ENCODE assay signal across 2 cellular contexts in genomic region chr10:84214612-84215235, GRCh38.
A peak's percentile ranks its signal among the peaks of the same experiment; 100 is the strongest.
TF ChIP-seq lines count a peak whose summit lies in the region.

No MANE protein-coding gene starts in this region.

TF ChIP-seq in HCT116, 20 proteins besides CTCF, POLR2A, EP300 and RAD21:
- TF ChIP-seq SIN3A (IDR thresholded peaks at IDR 0.05; ENCODE audit: low read depth): no peak
- TF ChIP-seq ZBTB33 (IDR thresholded peaks at IDR 0.05; ENCODE audit: extremely low read depth, insufficient replicate concordance, low read length): no peak
- no peak for TF ChIP-seq EZH2 (IDR thresholded peaks at IDR 0.05)
- no peak for TF ChIP-seq ELF1 (IDR thresholded peaks at IDR 0.05; ENCODE audit: borderline replicate concordance, low read depth)
- TF ChIP-seq JUND (IDR thresholded peaks at IDR 0.05): no peak
- no peak for TF ChIP-seq TCF7L2 (IDR thresholded peaks at IDR 0.05; ENCODE audit: borderline replicate concordance, extremely low read depth, insufficient read depth, insufficient read length)
- no peak for TF ChIP-seq MAX (IDR thresholded peaks at IDR 0.05)
TF ChIP-seq in HCT116: peak in this region for 0.

TF ChIP-seq in HepG2, 621 proteins besides CTCF, POLR2A, EP300 and RAD21:
- no peak for TF ChIP-seq ARHGAP35 (CRISPR knock-in tag; IDR thresholded peaks at IDR 0.05; ENCODE audit: borderline replicate concordance)
- 0 out of 2 replicates have a peak, but pooled peaks have one; percentile 15 for TF ChIP-seq CEBPG (CRISPR knock-in tag; IDR thresholded peaks at IDR 0.05)
- peak; percentile 57; the same call in 1 of the 2 replicates for TF ChIP-seq PRDM10 (CRISPR knock-in tag; IDR thresholded peaks at IDR 0.05; ENCODE audit: low read depth)
- peak; percentile 33; the same call in 1 of the 2 replicates for TF ChIP-seq HNF4A (CRISPR knock-in tag; IDR thresholded peaks at IDR 0.05)
- TF ChIP-seq STAT5B (CRISPR knock-in tag; IDR thresholded peaks at IDR 0.05): no peak
- TF ChIP-seq SMC3 (IDR thresholded peaks at IDR 0.05; ENCODE audit: low read length): 0 out of 2 replicates have a peak, but pooled peaks have one; percentile 9
- peak; percentile 50; the same call in 1 of the 2 replicates for TF ChIP-seq NR2F6 (IDR thresholded peaks at IDR 0.05)
- peak; percentile 59 for TF ChIP-seq NR2F6 (CRISPR knock-in tag; IDR thresholded peaks at IDR 0.05)
- TF ChIP-seq IRF1 (CRISPR knock-in tag; IDR thresholded peaks at IDR 0.05; ENCODE audit: low read depth): no peak
- no peak for TF ChIP-seq SAFB2 (CRISPR knock-in tag; IDR thresholded peaks at IDR 0.05; ENCODE audit: borderline replicate concordance, low read depth)
- TF ChIP-seq CEBPB (IDR thresholded peaks at IDR 0.05; ENCODE audit: borderline replicate concordance, low read depth, low read length): 0 out of 2 replicates have a peak, but pooled peaks have one; percentile 0
- TF ChIP-seq KDM5A (IDR thresholded peaks at IDR 0.05; ENCODE audit: borderline replicate concordance, low read length): no peak
- 0 out of 4 replicates have a peak, but pooled peaks of 1 of the 2 experiments have one; percentile 44 for TF ChIP-seq NR2F1 (CRISPR knock-in tag; IDR thresholded peaks at IDR 0.05)
- TF ChIP-seq CREM (IDR thresholded peaks at IDR 0.05): no peak
- no peak for TF ChIP-seq CREM (CRISPR knock-in tag; IDR thresholded peaks at IDR 0.05)
TF ChIP-seq in HepG2: peak in this region for 7.
